ENCODE assay signal across 16 cellular contexts in genomic region chr21:35239811-35240219, GRCh38.
DNase-seq lines count a peak whose midpoint lies in the region; FAIRE-seq and TF ChIP-seq lines count a peak whose summit lies in the region.
"Had no signal": no experiment of that assay in that cellular context is flagged by ENCODE, and none has a peak within 500 bp of the region (broad histone marks: within the 10 kb centered on the region; RNA-seq: fewer than 3 reads in every experiment).

No MANE protein-coding gene starts in this region.

- H3K9ac ChIP-seq in astrocyte (ENCODE audit: low read length), result no peak overlapping the region

- H3K4me1 Mint-ChIP-seq in HFFc6 (ENCODE audit: low read depth), result peaks cover 10% of the 10 kb centered on the region; the same call in 1 of the 2 replicates
- H3K4me1 Mint-ChIP-seq in astrocyte (ENCODE audit: low read depth, unreplicated experiment), result peaks cover 7% of the 10 kb centered on the region

- peak overlapping the region; percentile 38 for H3K4me2 ChIP-seq in astrocyte (ENCODE audit: low read length)

- H3K27ac ChIP-seq in astrocyte (ENCODE audit: low read depth, low read length) (no peak overlapping the region), substantia nigra (ENCODE audit: low read depth, low read length, poor library complexity, severe bottlenecking) (no peak overlapping the region)
- H3K27ac ChIP-seq: gastroesophageal sphincter, left lung had no signal

- peaks cover 2% of the 10 kb centered on the region for H3K9me3 ChIP-seq in astrocyte (ENCODE audit: insufficient read depth, low read depth, low read length)
- H3K9me3 ChIP-seq: left lung had no signal

- no peaks in the 10 kb centered on the region for H3K36me3 ChIP-seq in astrocyte (ENCODE audit: insufficient read depth, low read length)
- H3K36me3 ChIP-seq: gastroesophageal sphincter, left lung had no signal

- H3K4me1 ChIP-seq in astrocyte (ENCODE audit: insufficient read depth, low read length), result peaks cover 4% of the 10 kb centered on the region
- H3K4me1 ChIP-seq: gastroesophageal sphincter, left lung had no signal

- no peaks in the 10 kb centered on the region for H3K79me2 ChIP-seq in astrocyte (ENCODE audit: insufficient read depth, low read length)

- H3K4me3 Mint-ChIP-seq in HFFc6 (peak overlapping the region; percentile 49; the same call in 1 of the 2 replicates), astrocyte (ENCODE audit: unreplicated experiment) (no peak overlapping the region)
- H3K4me3 Mint-ChIP-seq: activated CD8-positive, alpha-beta T cell treated with anti-CD3 and anti-CD28 coated beads for 36 hours had no signal

- H3K27me3 ChIP-seq in astrocyte (ENCODE audit: insufficient read depth, low read length), result no peaks in the 10 kb centered on the region
- H3K27me3 ChIP-seq: left lung had no signal

- no peaks in the 10 kb centered on the region for H4K20me1 ChIP-seq in astrocyte (ENCODE audit: insufficient read depth, low read length)

- H2AFZ ChIP-seq in astrocyte (ENCODE audit: low read depth, low read length), result peak overlapping the region; percentile 38

- H3K27ac Mint-ChIP-seq in HFFc6 (no peak overlapping the region), astrocyte (ENCODE audit: unreplicated experiment) (no peak overlapping the region)
- H3K27ac Mint-ChIP-seq: activated CD8-positive, alpha-beta T cell treated with anti-CD3 and anti-CD28 coated beads for 36 hours had no signal

- no peak overlapping the region for H3K4me3 ChIP-seq in astrocyte (ENCODE audit: insufficient read depth, low read depth, low read length)
- H3K4me3 ChIP-seq: gastroesophageal sphincter, left lung had no signal

- H3K36me3 Mint-ChIP-seq in HFFc6 (ENCODE audit: low read depth), result peaks cover 11% of the 10 kb centered on the region; the same call in 1 of the 2 replicates
- peaks cover 3% of the 10 kb centered on the region for H3K36me3 Mint-ChIP-seq in astrocyte (ENCODE audit: low read depth, unreplicated experiment)

- DNase-seq in HFFc6 (no peak), NCI-H2107 treated with DMSO at 0.1 percent for 48 hours (lab: John Stamatoyannopoulos, UW; ENCODE audit: unreplicated experiment) (peak; percentile 99), astrocyte (ENCODE audit: low read depth) (no peak), renal cortical epithelial cell (ENCODE audit: low read depth) (peak; percentile 36), nucleus accumbens (lab: John Stamatoyannopoulos, UW) (no peak), cerebellar nuclear complex (lab: John Stamatoyannopoulos, UW) (no peak), substantia nigra (lab: John Stamatoyannopoulos, UW) (no peak)
- DNase-seq in stimulated activated naive CD4-positive, alpha-beta T cell treated with Interleukin-2 at 50 U/mL for 16 hours (lab: John Stamatoyannopoulos, UW), result no peak
- DNase-seq: activated CD8-positive, alpha-beta T cell treated with anti-CD3 and anti-CD28 coated beads for 36 hours; activated naive CD4-positive, alpha-beta T cell treated with Interleukin-2 at 50 U/mL for 16 hours; HCEC 1CT; left lung; OCI-M1; stimulated activated CD4-positive, alpha-beta T cell treated with anti-CD3 and anti-CD28 coated beads, Interleukin-2, amount 100 ng/mL, for 24 hours; stimulated activated naive CD4-positive, alpha-beta T cell had no signal

- no peaks in the 10 kb centered on the region; the same call in 1 of the 2 replicates for H3K27me3 Mint-ChIP-seq in HFFc6 (ENCODE audit: insufficient read depth)
- H3K27me3 Mint-ChIP-seq in astrocyte (ENCODE audit: low read depth, unreplicated experiment), result no peaks in the 10 kb centered on the region
- H3K27me3 Mint-ChIP-seq: activated CD8-positive, alpha-beta T cell treated with anti-CD3 and anti-CD28 coated beads for 36 hours had no signal

- peaks cover 4% of the 10 kb centered on the region; the same call in 1 of the 2 replicates for H3K9me3 Mint-ChIP-seq in HFFc6
- peaks cover 18% of the 10 kb centered on the region for H3K9me3 Mint-ChIP-seq in astrocyte (ENCODE audit: unreplicated experiment)

- no peak for FAIRE-seq in astrocyte (lab: Jason Lieb, UNC)

- TF ChIP-seq CTCF in HFFc6 (IDR thresholded peaks at IDR 0.05) (no peak), astrocyte (IDR thresholded peaks at IDR 0.05; ENCODE audit: insufficient read depth, low read depth, low read length) (no peak)

Comparison
In these comparisons a context has a peak if more than half of its experiments do, and no peak if none do; other contexts are left out.
1. DNase-seq: peak in NCI-H2107 treated with DMSO at 0.1 percent for 48 hours (single experiment) and renal cortical epithelial cell (single experiment); none in HFFc6 (single experiment), astrocyte (single experiment), nucleus accumbens (0 of 56), cerebellar nuclear complex (0 of 2), substantia nigra (0 of 49) and stimulated activated naive CD4-positive, alpha-beta T cell treated with Interleukin-2 at 50 U/mL for 16 hours (single experiment).